In the genomic region with DNA sequence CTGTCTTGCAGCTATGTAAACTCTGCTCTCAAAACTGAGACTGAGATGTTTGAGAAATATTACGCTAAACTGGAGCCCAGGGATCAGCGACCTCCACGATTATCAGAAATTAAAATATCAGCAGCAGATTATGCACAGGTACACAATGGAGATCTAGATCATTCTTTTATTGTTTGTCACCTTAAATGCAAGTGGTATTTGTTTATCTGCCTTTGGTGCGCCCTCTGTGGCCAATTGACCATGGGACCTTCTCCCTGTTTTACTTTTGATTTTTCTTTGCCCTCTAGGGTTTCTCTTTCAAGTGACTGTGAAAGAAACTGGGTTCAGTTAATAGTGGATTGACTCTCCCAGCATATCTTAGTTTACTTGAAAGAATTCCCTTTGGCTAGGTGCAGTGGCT, we compare ENCODE assay signal across 28 cellular contexts. TPM values are rescaled to one million over a fixed set of nuclear protein-coding genes. Genes with fewer than 3 reads are reported as not detected.
"Had no signal": no experiment of that assay in that cellular context is flagged by ENCODE, and none has a peak within 500 bp of the region (broad histone marks: within the 10 kb centered on the region; RNA-seq: fewer than 3 reads in every experiment).

No MANE protein-coding gene starts in this region.

- H3K4me3 Mint-ChIP-seq: activated CD4-positive, alpha-beta T cell treated with anti-CD3 and anti-CD28 coated beads, Interleukin-2, amount 10 ng/mL, durations not matched to agents 7 days and 5 days; activated CD8-positive, alpha-beta T cell treated with anti-CD3 and anti-CD28 coated beads, Interleukin-2, amount 10 ng/mL, durations not matched to agents 7 days and 5 days; activated naive CD4-positive, alpha-beta T cell treated with anti-CD3 and anti-CD28 coated beads for 36 hours; activated T-cell treated with anti-CD3 and anti-CD28 coated beads, Interleukin-2, amount 50 U/mL, for 24 hours had no signal

- H3K27me3 ChIP-seq: adrenal gland, body of pancreas, breast epithelium had no signal

- DNase-seq: activated CD4-positive, alpha-beta T cell treated with anti-CD3 and anti-CD28 coated beads, Interleukin-2, amount 10 ng/mL, durations not matched to agents 7 days and 5 days; activated CD4-positive, alpha-beta T cell treated with anti-CD3 and anti-CD28 coated beads, Interleukin-2, amount 50 U/mL, for 48 hours; activated CD8-positive, alpha-beta T cell treated with anti-CD3 and anti-CD28 coated beads, Interleukin-2, amount 10 ng/mL, durations not matched to agents 7 days and 5 days; activated gamma-delta T cell; activated naive CD4-positive, alpha-beta T cell treated with anti-CD3 and anti-CD28 coated beads for 36 hours; activated T-cell treated with anti-CD3 and anti-CD28 coated beads, Interleukin-2, amount 50 U/mL, for 24 hours; adrenal gland; body of pancreas; NCI-H1105; NCI-H1417 treated with DMSO at 0.1 percent for 48 hours; NCI-H187 treated with DMSO at 0.1 percent for 48 hours; NCI-H2081; NCI-H345; NCI-H524 treated with DMSO at 0.1 percent for 48 hours; SHP77; SJCRH30; T1000 had no signal

- H3K36me3 ChIP-seq: adrenal gland, breast epithelium, SJCRH30 had no signal

- H3K27me3 Mint-ChIP-seq: activated CD4-positive, alpha-beta T cell treated with anti-CD3 and anti-CD28 coated beads, Interleukin-2, amount 10 ng/mL, durations not matched to agents 7 days and 5 days; activated T-cell treated with anti-CD3 and anti-CD28 coated beads, Interleukin-2, amount 50 U/mL, for 24 hours had no signal

- H3K9me3 Mint-ChIP-seq: activated CD4-positive, alpha-beta T cell treated with anti-CD3 and anti-CD28 coated beads, Interleukin-2, amount 10 ng/mL, durations not matched to agents 7 days and 5 days; activated naive CD4-positive, alpha-beta T cell treated with anti-CD3 and anti-CD28 coated beads for 36 hours; activated naive CD4-positive, alpha-beta T cell treated with anti-CD3 and anti-CD28 coated beads, Interleukin-2, amount 50 U/mL, for 72 hours; activated T-cell treated with anti-CD3 and anti-CD28 coated beads, Interleukin-2, amount 50 U/mL, for 24 hours; activated T-helper 2 cell treated with anti-CD3 and anti-CD28 coated beads, Interferon-gamma antibody, Interleukin-2, Interleukin-4, amounts not matched to agents 10 μg/mL and 5 μg/mL and 100 μg/mL, durations not matched to agents 14 hours and 24 hours and 36 hours had no signal

- H3K9me3 ChIP-seq: adrenal gland, body of pancreas, breast epithelium, SJCRH30 had no signal

- H3K27ac Mint-ChIP-seq: activated CD4-positive, alpha-beta T cell treated with anti-CD3 and anti-CD28 coated beads, Interleukin-2, amount 10 ng/mL, durations not matched to agents 7 days and 5 days; activated CD8-positive, alpha-beta T cell treated with anti-CD3 and anti-CD28 coated beads, Interleukin-2, amount 10 ng/mL, durations not matched to agents 7 days and 5 days; activated naive CD4-positive, alpha-beta T cell treated with anti-CD3 and anti-CD28 coated beads for 36 hours; activated naive CD4-positive, alpha-beta T cell treated with anti-CD3 and anti-CD28 coated beads, Interleukin-2, amount 50 U/mL, for 72 hours; activated T-cell treated with anti-CD3 and anti-CD28 coated beads, Interleukin-2, amount 50 U/mL, for 24 hours; activated T-helper 2 cell treated with anti-CD3 and anti-CD28 coated beads, Interferon-gamma antibody, Interleukin-2, Interleukin-4, amounts not matched to agents 10 μg/mL and 5 μg/mL and 100 μg/mL, durations not matched to agents 14 hours and 24 hours and 36 hours had no signal

- H3K4me3 ChIP-seq: adrenal gland, body of pancreas, breast epithelium, SJCRH30, SK-N-MC had no signal

- H3K27ac ChIP-seq: adrenal gland, body of pancreas, breast epithelium, SJCRH30, SK-N-MC had no signal

- H3K4me1 ChIP-seq: breast epithelium, SJCRH30 had no signal

RNA-seq across cellular contexts. Expression of a gene that starts 42.1 kb away (rescaled TPM):
- total RNA-seq: activated CD4-positive, alpha-beta T cell treated with anti-CD3 and anti-CD28 coated beads, Interleukin-2, amount 10 ng/mL, durations not matched to agents 7 days and 5 days; activated CD8-positive, alpha-beta T cell treated with anti-CD3 and anti-CD28 coated beads, Interleukin-2, amount 10 ng/mL, durations not matched to agents 7 days and 5 days; activated naive CD4-positive, alpha-beta T cell treated with anti-CD3 and anti-CD28 coated beads for 36 hours; activated naive CD4-positive, alpha-beta T cell treated with anti-CD3 and anti-CD28 coated beads, Interleukin-2, amount 50 U/mL, for 72 hours; activated T-helper 2 cell treated with anti-CD3 and anti-CD28 coated beads, Interferon-gamma antibody, Interleukin-2, Interleukin-4, amounts not matched to agents 10 μg/mL and 5 μg/mL and 100 μg/mL, durations not matched to agents 14 hours and 24 hours and 36 hours; adrenal gland; astrocyte; body of pancreas; breast epithelium; cardiac septum; M059J; NCI-H460; RPMI7951; SJCRH30; T-helper 1 cell treated with Interleukin-12 subunit alpha and Interleukin-12 subunit beta and Interleukin-4 antibody, amounts not matched to agents 30 ng/mL and 1 ng/mL, for 36 hours; T-helper 2 cell treated with Interferon-gamma antibody and Interleukin-4, amounts not matched to agents 100 ng/mL and 5 ng/mL, for 36 hours had no signal
